ENCODE assay signal across 8 cellular contexts in the genomic region with DNA sequence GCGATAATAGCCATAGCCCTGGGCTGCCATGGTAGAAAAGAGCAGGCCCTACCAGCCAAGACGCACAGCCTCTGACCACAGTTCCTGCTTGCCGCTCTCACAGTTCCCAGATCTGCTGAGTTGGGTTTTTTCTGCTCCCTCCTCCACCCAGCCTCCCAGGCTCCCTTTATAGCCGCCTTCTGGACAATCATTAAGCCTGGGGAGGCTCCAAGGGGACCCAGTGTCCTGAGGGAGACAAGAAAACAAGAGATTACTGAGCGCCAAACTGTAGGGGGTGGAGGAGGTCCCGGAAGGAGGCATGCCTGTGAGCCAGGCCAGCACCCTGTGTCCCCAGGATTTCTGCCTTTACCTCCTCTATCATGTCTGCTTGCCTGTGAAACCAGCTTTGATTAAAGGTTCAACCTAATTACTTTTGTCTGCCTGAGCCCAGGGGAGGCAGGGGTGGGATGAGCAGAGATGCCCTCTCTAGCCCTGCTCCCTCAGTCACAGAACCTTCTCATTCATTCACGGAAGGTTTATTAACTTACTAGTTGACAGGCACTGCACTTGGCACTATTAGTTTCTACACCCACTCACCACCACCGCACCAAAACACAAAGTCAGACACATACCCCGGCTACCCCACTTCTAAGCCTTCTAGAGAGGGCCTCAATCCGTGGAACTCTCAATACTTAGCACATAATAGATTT. TPM values are rescaled to one million over a fixed set of nuclear protein-coding genes. Genes with fewer than 3 reads are reported as not detected.
A peak's percentile ranks its signal among the peaks of the same experiment; 100 is the strongest.
DNase-seq lines count a peak whose midpoint lies in the region; ATAC-seq and TF ChIP-seq lines count a peak whose summit lies in the region.

No MANE protein-coding gene starts in this region.

- H3K4me3 ChIP-seq in AG04450 (ENCODE audit: low read depth, low read length): peak overlapping the region; percentile 89

- CTCF ChIA-PET in AG04450 (lab: Charles Lee): interaction anchor here (0.9 to 1.1 kb wide), 2 partner anchors 56 to 59 kb away, joined by 3 to 4 read pairs; no protein-coding TSS in a partner anchor

- DNase-seq in AG04450 (ENCODE audit: low read depth, low spot score) (no peak), LoVo (ENCODE audit: low spot score) (peak; percentile 65), immature natural killer cell (no peak), ureter (ENCODE audit: low spot score) (no peak)
- peak; percentile 30 for DNase-seq in activated naive CD8-positive, alpha-beta T cell treated with anti-CD3 and anti-CD28 coated beads, Interleukin-2, amount 50 U/mL, for 16 hours (ENCODE audit: low read depth, low spot score)
- DNase-seq in stimulated activated CD4-positive, alpha-beta T cell treated with anti-CD3 and anti-CD28 coated beads, Interleukin-12 subunit alpha, Interleukin-12 subunit beta, amount 100 ng/mL, for 48 hours (ENCODE audit: low read depth in 2 of 3, low spot score in 1 of 3): peak in 2 of 3 donors; percentile 34 to 46

- ATAC-seq in GM19455 (IDR thresholded peaks at IDR 0.05; ENCODE audit: unreplicated experiment): peak; percentile 4
- ATAC-seq in GM21825 (IDR thresholded peaks at IDR 0.05; ENCODE audit: unreplicated experiment): no peak

- TF ChIP-seq CTCF in AG04450 (IDR thresholded peaks at IDR 0.05; ENCODE audit: low read depth, low read length): no peak

- H3K27ac Mint-ChIP-seq in immature natural killer cell: peak overlapping the region; percentile 3 to 87 (median 76)

- no peaks in the 10 kb centered on the region; the same call in 1 of the 2 replicates for H3K9me3 ChIP-seq in AG04450 (ENCODE audit: control insufficient read depth, insufficient read depth, low read length)

- H3K27me3 Mint-ChIP-seq in immature natural killer cell (ENCODE audit: low read depth in 3 of 3): peaks cover 0 to 2% (median 2%) of the 10 kb centered on the region in 3 donors

- no peaks in the 10 kb centered on the region for H3K27me3 ChIP-seq in AG04450 (ENCODE audit: control insufficient read depth, insufficient read depth, low read length)

- H3K9me3 Mint-ChIP-seq in immature natural killer cell: no peaks in the 10 kb centered on the region

- POLR2A ChIA-PET in AG04450 (lab: Yijun Ruan, JAX): interaction anchor here (1.0 kb wide), 1 partner anchor 10 kb away, joined by 3 read pairs; the partner anchor contains the start of gene TRAPPC4

- H3K4me1 Mint-ChIP-seq in immature natural killer cell: peaks cover 8 to 16% of the 10 kb centered on the region in 2 donors

- H3K27ac ChIP-seq in AG04450 (ENCODE audit: low read depth, low read length): no peak overlapping the region

- H3K4me3 Mint-ChIP-seq in immature natural killer cell: peak overlapping the region; percentile 57 to 84 (median 72)

- H3K36me3 Mint-ChIP-seq in immature natural killer cell: no peaks in the 10 kb centered on the region

RNA-seq across cellular contexts. Expression of gene SLC37A4, which starts 1.2 kb away (rescaled TPM):
- polyA plus RNA-seq in AG04450 (2011; rRNA removed): 12.5 and 14.9 TPM in 2 replicates
- polyA minus RNA-seq in AG04450 (2011; rRNA and poly(A)+ RNA removed): 12.6 and 16.7 TPM in 2 replicates
- 10 to 100 TPM in 2 of 3 donors, 1 to 10 TPM in 1; 9.4 to 11.6 (median 11.4) TPM for polyA plus RNA-seq in immature natural killer cell
- 16.9 TPM for total RNA-seq in ureter

RNA-seq across cellular contexts. Expression of gene TRAPPC4, which starts 10.9 kb away (rescaled TPM):
- polyA plus RNA-seq in AG04450 (2011; rRNA removed) (95.3 and 100 TPM in 2 replicates), immature natural killer cell (100 to 1,000 TPM; 104 to 136 (median 110) TPM)
- 43.9 and 58.3 TPM in 2 replicates for polyA minus RNA-seq in AG04450 (2011; rRNA and poly(A)+ RNA removed)
- 72.4 TPM for total RNA-seq in ureter

RNA-seq across cellular contexts. Expression of gene RPS25, which starts 11.3 kb away (rescaled TPM):
- 819 and 1,059 TPM in 2 replicates for polyA plus RNA-seq in AG04450 (2011; rRNA removed)
- polyA minus RNA-seq in AG04450 (2011; rRNA and poly(A)+ RNA removed): 64.7 and 89.9 TPM in 2 replicates
- 1,000 to 10,000 TPM; 1,543 to 2,582 (median 1,747) TPM for polyA plus RNA-seq in immature natural killer cell
- total RNA-seq in ureter: 1,353 TPM

RNA-seq across cellular contexts. Expression of gene HYOU1, which starts 27.5 kb away (rescaled TPM):
- polyA plus RNA-seq in AG04450 (2011; rRNA removed) (123 and 144 TPM in 2 replicates), immature natural killer cell (10 to 100 TPM; 23.2 to 49.1 (median 32.9) TPM)
- 127 and 152 TPM in 2 replicates for polyA minus RNA-seq in AG04450 (2011; rRNA and poly(A)+ RNA removed)
- total RNA-seq in ureter: 162 TPM

RNA-seq across cellular contexts. Expression of gene CENATAC, which starts 31.5 kb away (rescaled TPM):
- polyA plus RNA-seq in AG04450 (2011; rRNA removed) (11.4 and 13.5 TPM in 2 replicates), immature natural killer cell (10 to 100 TPM in 2 of 3 donors, 1 to 10 TPM in 1; 9.1 to 17.1 (median 10.5) TPM)
- polyA minus RNA-seq in AG04450 (2011; rRNA and poly(A)+ RNA removed): 8.0 and 8.4 TPM in 2 replicates
- 51.6 TPM for total RNA-seq in ureter

Comparison
In these comparisons a context has a peak if more than half of its experiments do, and no peak if none do; other contexts are left out.
1. DNase-seq: peak in LoVo (single experiment), activated naive CD8-positive, alpha-beta T cell treated with anti-CD3 and anti-CD28 coated beads, Interleukin-2, amount 50 U/mL, for 16 hours (single experiment) and stimulated activated CD4-positive, alpha-beta T cell treated with anti-CD3 and anti-CD28 coated beads, Interleukin-12 subunit alpha, Interleukin-12 subunit beta, amount 100 ng/mL, for 48 hours (2 of 3); none in AG04450 (single experiment), immature natural killer cell (0 of 3) and ureter (single experiment).